11 cellular contexts compared by ENCODE assay signal in genomic region chr22:46613606-46613997, GRCh38. TPM values are rescaled to one million over a fixed set of nuclear protein-coding genes. Genes with fewer than 3 reads are reported as not detected.
A peak's percentile ranks its signal among the peaks of the same experiment; 100 is the strongest.
DNase-seq lines count a peak whose midpoint lies in the region; ATAC-seq and TF ChIP-seq lines count a peak whose summit lies in the region.
"Had no signal": no experiment of that assay in that cellular context is flagged by ENCODE, and none has a peak within 500 bp of the region (broad histone marks: within the 10 kb centered on the region; RNA-seq: fewer than 3 reads in every experiment).

No MANE protein-coding gene starts in this region.

- POLR2A ChIA-PET in CD4-positive, alpha-beta T cell (lab: Charles Lee): interaction anchor here (0.6 to 1.5 kb wide), 3 partner anchors 25 to 149 kb away, joined by 3 to 4 read pairs (median 3); partner anchors contain the start of gene TBC1D22A
- POLR2A ChIA-PET in activated naive CD8-positive, alpha-beta T cell treated with anti-CD3 and anti-CD28 coated beads, Interleukin-2, amount 10 ng/mL, durations not matched to agents 7 days and 5 days (lab: Charles Lee): interaction anchor here (0.6 to 2.9 kb wide), 5 partner anchors 21 to 148 kb away, joined by 3 to 19 read pairs (median 6); no protein-coding TSS in a partner anchor

- CTCF ChIA-PET in CD4-positive, alpha-beta T cell (lab: Charles Lee): interaction anchor here (1.1 to 1.3 kb wide), 2 partner anchors 10 to 50 kb away, joined by 4 to 6 read pairs; no protein-coding TSS in a partner anchor

- peaks cover 28% of the 10 kb centered on the region for H3K4me1 Mint-ChIP-seq in CD4-positive, alpha-beta T cell (ENCODE audit: low read depth)
- H3K4me1 Mint-ChIP-seq in activated naive CD8-positive, alpha-beta T cell treated with anti-CD3 and anti-CD28 coated beads, Interleukin-2, amount 10 ng/mL, durations not matched to agents 7 days and 5 days: peaks cover 25% of the 10 kb centered on the region

- peak overlapping the region; percentile 96 for H3K27ac Mint-ChIP-seq in CD4-positive, alpha-beta T cell
- H3K27ac Mint-ChIP-seq in activated naive CD8-positive, alpha-beta T cell treated with anti-CD3 and anti-CD28 coated beads, Interleukin-2, amount 10 ng/mL, durations not matched to agents 7 days and 5 days: peak overlapping the region; percentile 92

- peaks cover 7% of the 10 kb centered on the region for H3K36me3 Mint-ChIP-seq in CD4-positive, alpha-beta T cell (ENCODE audit: low read depth)
- H3K36me3 Mint-ChIP-seq in activated naive CD8-positive, alpha-beta T cell treated with anti-CD3 and anti-CD28 coated beads, Interleukin-2, amount 10 ng/mL, durations not matched to agents 7 days and 5 days: no peaks in the 10 kb centered on the region

- no peaks in the 10 kb centered on the region for H3K27me3 Mint-ChIP-seq in CD4-positive, alpha-beta T cell
- no peaks in the 10 kb centered on the region for H3K27me3 Mint-ChIP-seq in activated naive CD8-positive, alpha-beta T cell treated with anti-CD3 and anti-CD28 coated beads, Interleukin-2, amount 10 ng/mL, durations not matched to agents 7 days and 5 days

- no peak for TF ChIP-seq CTCF in CD4-positive, alpha-beta T cell (IDR thresholded peaks at IDR 0.05)
- TF ChIP-seq CTCF in HL-60 (IDR thresholded peaks at IDR 0.05; ENCODE audit: insufficient read depth, low read length): no peak

- H3K9me3 ChIP-seq in CD4-positive, alpha-beta T cell (ENCODE audit: control insufficient read depth, low read length): no peaks in the 10 kb centered on the region
- no peaks in the 10 kb centered on the region for H3K9me3 ChIP-seq in mononuclear cell (ENCODE audit: low read depth, low read length)
- H3K9me3 ChIP-seq: adrenal gland had no signal

- H3K9me3 Mint-ChIP-seq in CD4-positive, alpha-beta T cell: no peaks in the 10 kb centered on the region
- H3K9me3 Mint-ChIP-seq in activated naive CD8-positive, alpha-beta T cell treated with anti-CD3 and anti-CD28 coated beads, Interleukin-2, amount 10 ng/mL, durations not matched to agents 7 days and 5 days: no peaks in the 10 kb centered on the region

- H3K27me3 ChIP-seq in CD4-positive, alpha-beta T cell (ENCODE audit: control insufficient read depth, insufficient read depth, low read length): no peaks in the 10 kb centered on the region
- H3K27me3 ChIP-seq in HL-60 (ENCODE audit: insufficient read depth, poor library complexity, severe bottlenecking) (no peaks in the 10 kb centered on the region), mononuclear cell (ENCODE audit: insufficient read depth, low read length) (no peaks in the 10 kb centered on the region)
- H3K27me3 ChIP-seq: adrenal gland had no signal

- peak overlapping the region; percentile 14 for H3K27ac ChIP-seq in CD4-positive, alpha-beta T cell (ENCODE audit: low read depth, low read length)
- peak overlapping the region; percentile 83 for H3K27ac ChIP-seq in HL-60 (replicated peaks)

- peaks cover 54% of the 10 kb centered on the region for H3K4me1 ChIP-seq in mononuclear cell (ENCODE audit: insufficient read depth, low read length)

- peak overlapping the region; percentile 93 for H3K4me3 Mint-ChIP-seq in CD4-positive, alpha-beta T cell
- H3K4me3 Mint-ChIP-seq in activated naive CD8-positive, alpha-beta T cell treated with anti-CD3 and anti-CD28 coated beads, Interleukin-2, amount 10 ng/mL, durations not matched to agents 7 days and 5 days: peak overlapping the region; percentile 88

- H3K4me3 ChIP-seq in HL-60 (replicated peaks; ENCODE audit: insufficient read depth, low read length) (no peak overlapping the region), mononuclear cell (ENCODE audit: low read length) (peak overlapping the region; percentile 20)
- H3K4me3 ChIP-seq: adrenal gland, lung had no signal

- intact Hi-C loops in CD4-positive, alpha-beta T cell (cut with DNase I, micrococcal nuclease): loop anchor here (5.0 kb wide), 2 partner anchors 36 to 64 kb away; no protein-coding TSS in a partner anchor

- peak in 1 of 10 experiments; percentile 7 for DNase-seq in CD4-positive, alpha-beta T cell
- peak in 1 of 2 experiments; percentile 45 for DNase-seq in HL-60 (ENCODE audit: low read depth in 1 of 2, low spot score in 1 of 2)
- no peak for DNase-seq in activated naive CD8-positive, alpha-beta T cell treated with anti-CD3 and anti-CD28 coated beads, Interleukin-2, amount 10 ng/mL, durations not matched to agents 7 days and 5 days
- DNase-seq in NCI-H1694 (lab: John Stamatoyannopoulos, UW): no peak
- DNase-seq in NCI-H187 (lab: John Stamatoyannopoulos, UW): no peak
- no peak for DNase-seq in NCI-H1105 (lab: John Stamatoyannopoulos, UW)
- DNase-seq: NCI-H524 treated with DMSO at 0.1 percent for 48 hours had no signal

- ATAC-seq in CD4-positive, alpha-beta T cell (ENCODE audit: poor library complexity): no peak
- peak; percentile 12 for ATAC-seq in activated naive CD8-positive, alpha-beta T cell treated with anti-CD3 and anti-CD28 coated beads, Interleukin-2, amount 10 ng/mL, durations not matched to agents 7 days and 5 days (ENCODE audit: low read depth)
- ATAC-seq in GM21723 (IDR thresholded peaks at IDR 0.05; ENCODE audit: unreplicated experiment): no peak

RNA-seq across cellular contexts. Expression of gene GRAMD4, which starts 6.6 kb away (rescaled TPM):
- 10 to 100 TPM; 13.9 to 15.6 TPM for total RNA-seq in CD4-positive, alpha-beta T cell
- 10 to 100 TPM; 20.2 to 23.2 TPM for total RNA-seq in activated naive CD8-positive, alpha-beta T cell treated with anti-CD3 and anti-CD28 coated beads, Interleukin-2, amount 10 ng/mL, durations not matched to agents 7 days and 5 days
- 11.9 TPM for total RNA-seq in mononuclear cell
